Comparison of ENCODE assay signal across 1 cellular context in genomic region chr14:39762576-39763401, GRCh38.
TF ChIP-seq lines count a peak whose summit lies in the region.

No MANE protein-coding gene starts in this region.

TF ChIP-seq in HepG2, 621 proteins besides CTCF, POLR2A, EP300 and RAD21 (continued from another document and continues in another):
- TF ChIP-seq ZBTB39 (CRISPR knock-in tag; IDR thresholded peaks at IDR 0.05), result peak; percentile 95; the same call in 1 of the 2 replicates
- TF ChIP-seq ARNT (IDR thresholded peaks at IDR 0.05), result no peak
- 0 out of 2 replicates have a peak, but pooled peaks have one; percentile 24 for TF ChIP-seq HMG20B (CRISPR knock-in tag; conservative IDR thresholded peaks at IDR 0.05)
- TF ChIP-seq ZSCAN31 (CRISPR knock-in tag; IDR thresholded peaks at IDR 0.05; ENCODE audit: low read depth), result peak; percentile 90; the same call in 1 of the 2 replicates
- TF ChIP-seq PHF20 (CRISPR knock-in tag; IDR thresholded peaks at IDR 0.05), result peak; percentile 72; the same call in 1 of the 2 replicates
- TF ChIP-seq ZNF264 (CRISPR knock-in tag; IDR thresholded peaks at IDR 0.05), result peak; percentile 88; the same call in 1 of the 2 replicates
- TF ChIP-seq ZNF430 (CRISPR knock-in tag; IDR thresholded peaks at IDR 0.05), result peak; percentile 98
- TF ChIP-seq E2F1 (CRISPR knock-in tag; IDR thresholded peaks at IDR 0.05), result 0 out of 2 replicates have a peak, but pooled peaks have one; percentile 53
- TF ChIP-seq ZNF468 (CRISPR knock-in tag; IDR thresholded peaks at IDR 0.05), result no peak
- TF ChIP-seq, protein P1, sequence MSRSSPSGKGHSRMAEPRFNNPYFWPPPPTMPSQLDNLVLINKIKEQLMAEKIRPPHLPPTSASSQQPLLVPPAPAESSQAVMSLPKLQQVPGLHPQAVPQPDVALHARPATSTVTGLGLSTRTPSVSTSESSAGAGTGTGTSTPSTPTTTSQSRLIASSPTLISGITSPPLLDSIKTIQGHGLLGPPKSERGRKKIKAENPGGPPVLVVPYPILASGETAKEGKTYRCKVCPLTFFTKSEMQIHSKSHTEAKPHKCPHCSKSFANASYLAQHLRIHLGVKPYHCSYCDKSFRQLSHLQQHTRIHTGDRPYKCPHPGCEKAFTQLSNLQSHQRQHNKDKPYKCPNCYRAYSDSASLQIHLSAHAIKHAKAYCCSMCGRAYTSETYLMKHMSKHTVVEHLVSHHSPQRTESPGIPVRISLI (CRISPR knock-in tag; IDR thresholded peaks at IDR 0.05; ENCODE audit: borderline replicate concordance), result peak; percentile 74; the same call in 1 of the 2 replicates
- TF ChIP-seq AHDC1 (CRISPR knock-in tag; IDR thresholded peaks at IDR 0.05; ENCODE audit: borderline replicate concordance), result peak; percentile 98
- TF ChIP-seq FOXO4 (CRISPR knock-in tag; conservative IDR thresholded peaks at IDR 0.05), result 0 out of 2 replicates have a peak, but pooled peaks have one; percentile 77
- peak; percentile 60; the same call in 1 of the 2 replicates for TF ChIP-seq ZNF589 (CRISPR knock-in tag; conservative IDR thresholded peaks at IDR 0.05)
- peak; percentile 99; the same call in 1 of the 2 replicates for TF ChIP-seq ZNF292 (CRISPR knock-in tag; IDR thresholded peaks at IDR 0.05; ENCODE audit: borderline replicate concordance, low read depth)
- no peak for TF ChIP-seq STAT5B (CRISPR knock-in tag; IDR thresholded peaks at IDR 0.05)
- TF ChIP-seq TSC22D2 (CRISPR knock-in tag; IDR thresholded peaks at IDR 0.05; ENCODE audit: borderline replicate concordance), result no peak; the same call in 1 of the 2 replicates
- no peak for TF ChIP-seq CSRNP2 (CRISPR knock-in tag; conservative IDR thresholded peaks at IDR 0.05; ENCODE audit: low read depth)
- TF ChIP-seq POGK (CRISPR knock-in tag; conservative IDR thresholded peaks at IDR 0.05), result peak; percentile 86
- no peak for TF ChIP-seq RBM39 (IDR thresholded peaks at IDR 0.05; ENCODE audit: low read depth, low read length, poor library complexity, severe bottlenecking)
- no peak for TF ChIP-seq ZNF256 (CRISPR knock-in tag; conservative IDR thresholded peaks at IDR 0.05)
- peak; percentile 50; the same call in 1 of the 2 replicates for TF ChIP-seq ZKSCAN8 (CRISPR knock-in tag; IDR thresholded peaks at IDR 0.05; ENCODE audit: borderline replicate concordance)
- TF ChIP-seq RERE (CRISPR knock-in tag; IDR thresholded peaks at IDR 0.05; ENCODE audit: low read depth), result peak; percentile 68; the same call in 1 of the 2 replicates
- TF ChIP-seq ISL2 (CRISPR knock-in tag; IDR thresholded peaks at IDR 0.05), result peak; percentile 68; the same call in 1 of the 2 replicates
- peak; percentile 63; the same call in 1 of the 2 replicates for TF ChIP-seq ZNF281 (CRISPR knock-in tag; IDR thresholded peaks at IDR 0.05; ENCODE audit: borderline replicate concordance)
